In the genomic region with DNA sequence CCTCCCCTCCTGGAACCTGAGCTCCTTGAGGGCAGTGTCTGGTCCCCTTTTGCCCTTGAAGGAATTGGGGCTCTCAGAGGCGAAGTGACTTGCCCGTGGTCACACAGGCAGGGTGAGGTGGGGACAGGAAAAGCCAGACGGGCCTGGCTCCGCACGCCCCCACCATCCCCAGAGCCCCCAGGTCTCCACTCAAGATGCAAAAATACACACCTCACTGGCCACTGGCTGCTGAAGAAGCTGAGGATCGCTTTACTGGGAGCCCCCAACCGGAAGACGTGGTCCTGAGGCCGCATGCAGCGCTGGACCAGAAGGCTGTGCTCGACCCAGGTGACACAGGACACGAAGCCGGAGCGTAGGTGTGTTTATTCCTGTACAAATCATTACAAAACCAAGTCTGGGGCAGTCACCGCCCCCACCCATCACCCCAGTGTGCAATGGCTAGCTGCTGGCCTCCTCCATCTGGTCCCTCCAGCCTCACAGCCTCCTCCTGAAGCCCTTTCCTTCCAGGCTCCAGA, we compare ENCODE assay signal across 16 cellular contexts. TPM values are rescaled to one million over a fixed set of nuclear protein-coding genes. Genes with fewer than 3 reads are reported as not detected.
DNase-seq lines count a peak whose midpoint lies in the region; TF ChIP-seq lines count a peak whose summit lies in the region.
"Had no signal": no experiment of that assay in that cellular context is flagged by ENCODE, and none has a peak within 500 bp of the region (broad histone marks: within the 10 kb centered on the region; RNA-seq: fewer than 3 reads in every experiment).

No MANE protein-coding gene starts in this region.

- no peak for TF ChIP-seq CTCF in GM10248 (IDR thresholded peaks at IDR 0.05; ENCODE audit: control extremely low read depth, extremely low read depth, low read depth, missing control alignments)
- TF ChIP-seq CTCF in fibroblast of lung (conservative IDR thresholded peaks at IDR 0.05 in 1 of 2, IDR thresholded peaks at IDR 0.05 in 1 of 2; ENCODE audit: low read depth in 1 of 2, low read length in 2 of 2) = no peak
- no peak for TF ChIP-seq CTCF in spleen (IDR thresholded peaks at IDR 0.05 in 8 of 11, conservative IDR thresholded peaks at IDR 0.05 in 3 of 11)

- DNase-seq in GM10248 (ENCODE audit: extremely low spot score) (peak; percentile 55), SK-N-MC (ENCODE audit: low read depth, low spot score) (no peak), fibroblast of lung (ENCODE audit: low read depth in 2 of 2) (no peak), spleen (peak; percentile 56), NCI-H1105 (lab: John Stamatoyannopoulos, UW) (no peak), Karpas-422 (no peak), SK-N-DZ (ENCODE audit: low spot score) (no peak)
- DNase-seq: activated CD4-positive, alpha-beta T cell treated with anti-CD3 and anti-CD28 coated beads for 4 hours; activated T-cell treated with anti-CD3 and anti-CD28 coated beads, Interleukin-2, amount 50 U/mL, for 4 hours; amniotic stem cell; CD8-positive, alpha-beta memory T cell; GM23248; KBM-7; stimulated activated CD4-positive, alpha-beta T cell treated with anti-CD3 and anti-CD28 coated beads, Interleukin-1b, Interleukin-23, amount 100 ng/mL, for 48 hours; stimulated activated CD8-positive, alpha-beta memory T cell treated with anti-CD3 and anti-CD28 coated beads, Interleukin-4, amount 100 ng/mL, for 48 hours had no signal

- peaks cover 17% of the 10 kb centered on the region; the same call in 1 of the 2 replicates for H3K36me3 ChIP-seq in SK-N-MC (ENCODE audit: insufficient read depth, low read length)
- H3K36me3 ChIP-seq in fibroblast of lung (ENCODE audit: control insufficient read depth, insufficient read depth, low read length) = peaks cover 19% of the 10 kb centered on the region
- H3K36me3 ChIP-seq in spleen = peaks cover 0 to 72% (median 43%) of the 10 kb centered on the region in 6 donors
- H3K36me3 ChIP-seq in Karpas-422 (ENCODE audit: insufficient read depth, low read length) = peaks cover 11% of the 10 kb centered on the region

- H3K27ac ChIP-seq in SK-N-MC = peak overlapping the region; percentile 62
- no peak overlapping the region for H3K27ac ChIP-seq in fibroblast of lung (ENCODE audit: insufficient read depth, low read length)
- peak overlapping the region in 4 of 8 donors; percentile 13 to 51 (median 44) for H3K27ac ChIP-seq in spleen
- no peak overlapping the region for H3K27ac ChIP-seq in Karpas-422 (ENCODE audit: low read length)
- H3K27ac ChIP-seq: GM23248, vagina had no signal

- H3K27me3 ChIP-seq in fibroblast of lung (ENCODE audit: control insufficient read depth, insufficient read depth, low read length) (no peaks in the 10 kb centered on the region), spleen (replicated peaks in 1 of 7) (no peaks in the 10 kb centered on the region), Karpas-422 (ENCODE audit: low read length) (no peaks in the 10 kb centered on the region)
- H3K27me3 ChIP-seq: vagina had no signal

- H3K4me2 ChIP-seq in fibroblast of lung (ENCODE audit: extremely low read depth, insufficient read depth, low read length) = no peak overlapping the region
- H3K4me2 ChIP-seq in Karpas-422 (ENCODE audit: low read depth, low read length, poor library complexity, severe bottlenecking) = no peak overlapping the region

- H3K4me3 ChIP-seq in SK-N-MC (0 out of 2 replicates have a peak overlapping the region, but pooled peaks have one; percentile 36), fibroblast of lung (replicated peaks in 1 of 4; ENCODE audit: control extremely low read depth in 1 of 4, insufficient read depth in 1 of 4, low read depth in 3 of 4, low read length in 4 of 4) (no peak overlapping the region), spleen (no peak overlapping the region), Karpas-422 (ENCODE audit: low read length) (no peak overlapping the region)
- H3K4me3 ChIP-seq: GM23248, vagina had no signal

- 69 to 76% (median 73%) methylated on average over 15 of the region's 15 CpGs for WGBS in spleen, 5 donors

- H3K4me1 ChIP-seq in fibroblast of lung (ENCODE audit: control insufficient read depth, extremely low read depth, insufficient read depth, low read length) = no peaks in the 10 kb centered on the region
- peaks cover 0 to 58% (median 29%) of the 10 kb centered on the region in 6 donors for H3K4me1 ChIP-seq in spleen
- no peaks in the 10 kb centered on the region for H3K4me1 ChIP-seq in Karpas-422 (ENCODE audit: low read length)
- H3K4me1 ChIP-seq: vagina had no signal

- H3K9ac ChIP-seq in SK-N-MC (ENCODE audit: insufficient read length) (no peak overlapping the region), fibroblast of lung (ENCODE audit: insufficient read depth, low read length) (peak overlapping the region; percentile 2), Karpas-422 (ENCODE audit: low read length) (no peak overlapping the region)
- H3K9ac ChIP-seq: GM23248 had no signal

- H4K20me1 ChIP-seq in fibroblast of lung (ENCODE audit: control insufficient read depth, extremely low read depth, insufficient read depth, low read length) (no peaks in the 10 kb centered on the region), Karpas-422 (ENCODE audit: insufficient read depth, low read depth, low read length) (no peaks in the 10 kb centered on the region)

- CTCF ChIA-PET in GM10248 (lab: Yijun Ruan, JAX) = interaction anchor here (0.8 to 2.8 kb wide), 7 partner anchors 10 to 150 kb away, joined by 3 to 20 read pairs (median 5); a partner anchor contains a TSS

- H3K9me2 ChIP-seq in Karpas-422 (replicated peaks; ENCODE audit: insufficient read depth, low read length) = no peaks in the 10 kb centered on the region

- no peak for TF ChIP-seq POLR2A in spleen (IDR thresholded peaks at IDR 0.05)

- no peaks in the 10 kb centered on the region for H3K9me3 ChIP-seq in SK-N-MC (ENCODE audit: low read depth, low read length)
- H3K9me3 ChIP-seq in fibroblast of lung (ENCODE audit: control insufficient read depth, insufficient read depth, low read depth, low read length) = no peaks in the 10 kb centered on the region
- no peaks in the 10 kb centered on the region for H3K9me3 ChIP-seq in spleen
- H3K9me3 ChIP-seq in Karpas-422 (ENCODE audit: low read length) = no peaks in the 10 kb centered on the region
- H3K9me3 ChIP-seq: vagina had no signal

- H2AFZ ChIP-seq in fibroblast of lung (ENCODE audit: low read length) (no peak overlapping the region), Karpas-422 (ENCODE audit: low read length) (no peak overlapping the region)
- H2AFZ ChIP-seq: GM23248 had no signal

- POLR2A ChIA-PET in GM10248 (lab: Yijun Ruan, JAX) = interaction anchor here (1.2 kb wide), 1 partner anchor 10 kb away, joined by 3 read pairs; no protein-coding TSS in a partner anchor

- intact Hi-C loops in spleen (cut with DNase I; ENCODE audit: low total_unique reads) = no loop called here

- H3K79me2 ChIP-seq in fibroblast of lung (ENCODE audit: control insufficient read depth, insufficient read depth, low read length) = no peaks in the 10 kb centered on the region
- no peaks in the 10 kb centered on the region for H3K79me2 ChIP-seq in Karpas-422 (ENCODE audit: low read length)

RNA-seq across cellular contexts. Expression of a gene that starts 7.6 kb away (rescaled TPM):
- 46.7 and 47.6 TPM in 2 replicates for total RNA-seq in fibroblast of lung
- 73.1 and 80.6 TPM in 2 replicates for polyA plus RNA-seq in fibroblast of lung
- polyA plus RNA-seq in fibroblast of lung (2012) = 139 and 154 TPM in 2 replicates
- polyA minus RNA-seq in fibroblast of lung (ENCODE audit: low replicate concordance) = 75.8 and 109 TPM in 2 replicates
- 10 to 100 TPM; 41.3 to 89.7 (median 59.7) TPM for total RNA-seq in spleen
- 10 to 100 TPM; 47.0 to 97.9 (median 82.7) TPM for polyA plus RNA-seq in spleen
- 1.0 and 32.6 TPM in 2 replicates for total RNA-seq in Karpas-422 (2014; rRNA removed; shearing (Covaris generic); ENCODE audit: low replicate concordance)
- polyA plus RNA-seq in SK-N-DZ (2014; cell fraction: cytosol; rRNA removed) = 61.6 and 106 TPM in 2 replicates
- polyA plus RNA-seq in SK-N-DZ (2014; cell fraction: nucleus; rRNA removed) = 55.2 and 64.2 TPM in 2 replicates

RNA-seq across cellular contexts. Expression of a gene that starts 14.4 kb away (rescaled TPM):
- total RNA-seq in fibroblast of lung = 60.9 and 69.5 TPM in 2 replicates
- polyA plus RNA-seq in fibroblast of lung = 53.3 and 56.0 TPM in 2 replicates
- 74.8 and 76.3 TPM in 2 replicates for polyA plus RNA-seq in fibroblast of lung (2012)
- polyA minus RNA-seq in fibroblast of lung (ENCODE audit: low replicate concordance) = 129 and 139 TPM in 2 replicates
- total RNA-seq in spleen = 100 to 1,000 TPM in 1 of 7 donors, 10 to 100 TPM in 6; 62.5 to 118 (median 75.9) TPM
- 10 to 100 TPM; 29.0 to 68.0 (median 31.7) TPM for polyA plus RNA-seq in spleen
- 21.7 and 55.7 TPM in 2 replicates for total RNA-seq in Karpas-422 (2014; rRNA removed; shearing (Covaris generic); ENCODE audit: low replicate concordance)
- 28.5 and 39.2 TPM in 2 replicates for polyA plus RNA-seq in SK-N-DZ (2014; cell fraction: cytosol; rRNA removed)
- polyA plus RNA-seq in SK-N-DZ (2014; cell fraction: nucleus; rRNA removed) = 30.8 and 39.5 TPM in 2 replicates

RNA-seq across cellular contexts. Expression of a gene that starts 30.6 kb away (rescaled TPM):
- total RNA-seq in fibroblast of lung (11.8 and 30.4 TPM in 2 replicates), spleen (100 to 1,000 TPM; 150 to 334 (median 247) TPM)
- polyA plus RNA-seq in fibroblast of lung (59.0 and 62.7 TPM in 2 replicates), spleen (10 to 100 TPM; 29.2 to 63.1 (median 47.8) TPM)
- polyA plus RNA-seq in fibroblast of lung (2012) = 207 and 223 TPM in 2 replicates
- 246 and 253 TPM in 2 replicates for polyA minus RNA-seq in fibroblast of lung (ENCODE audit: low replicate concordance)
- not detected in 2 replicates for total RNA-seq in Karpas-422 (2014; rRNA removed; shearing (Covaris generic); ENCODE audit: low replicate concordance)
- polyA plus RNA-seq in SK-N-DZ (2014; cell fraction: cytosol; rRNA removed) = 0.74 and 0.76 TPM in 2 replicates
- 0.28 and 0.34 TPM in 2 replicates for polyA plus RNA-seq in SK-N-DZ (2014; cell fraction: nucleus; rRNA removed)

RNA-seq across cellular contexts. Expression of a gene that starts 31.8 kb away (rescaled TPM):
- 28.1 and 32.6 TPM in 2 replicates for total RNA-seq in fibroblast of lung
- polyA plus RNA-seq in fibroblast of lung = 16.4 and 18.4 TPM in 2 replicates
- 24.3 and 33.4 TPM in 2 replicates for polyA plus RNA-seq in fibroblast of lung (2012)
- 33.5 and 37.8 TPM in 2 replicates for polyA minus RNA-seq in fibroblast of lung (ENCODE audit: low replicate concordance)
- total RNA-seq in spleen = 10 to 100 TPM; 48.6 to 92.8 (median 65.8) TPM
- 10 to 100 TPM; 16.0 to 36.7 (median 19.5) TPM for polyA plus RNA-seq in spleen
- total RNA-seq in Karpas-422 (2014; rRNA removed; shearing (Covaris generic); ENCODE audit: low replicate concordance) = 23.5 and 41.6 TPM in 2 replicates
- 28.1 and 28.4 TPM in 2 replicates for polyA plus RNA-seq in SK-N-DZ (2014; cell fraction: cytosol; rRNA removed)
- 18.1 and 19.8 TPM in 2 replicates for polyA plus RNA-seq in SK-N-DZ (2014; cell fraction: nucleus; rRNA removed)

RNA-seq across cellular contexts. Expression of a gene that starts 45.5 kb away (rescaled TPM):
- total RNA-seq in fibroblast of lung (0.77 and 2.5 TPM in 2 replicates), spleen (1 to 10 TPM in 2 of 7 donors, under 1 TPM in 3, not detected in 2; 0.46 to 3.6 (median 0.94) TPM)
- polyA plus RNA-seq in fibroblast of lung (0.84 and 1.9 TPM in 2 replicates), spleen (under 1 TPM; 0.13 to 0.51 (median 0.42) TPM)
- 2.0 and 3.6 TPM in 2 replicates for polyA plus RNA-seq in fibroblast of lung (2012)
- 2.9 TPM in 1 of 2 replicates, not detected in the other for polyA minus RNA-seq in fibroblast of lung (ENCODE audit: low replicate concordance)
- total RNA-seq in Karpas-422 (2014; rRNA removed; shearing (Covaris generic); ENCODE audit: low replicate concordance) = 2.7 and 3.1 TPM in 2 replicates
- polyA plus RNA-seq in SK-N-DZ (2014; cell fraction: cytosol; rRNA removed) = 2.1 and 3.6 TPM in 2 replicates
- 18.2 and 18.8 TPM in 2 replicates for polyA plus RNA-seq in SK-N-DZ (2014; cell fraction: nucleus; rRNA removed)

Comparison
In these comparisons a context has a peak if more than half of its experiments do, and no peak if none do; other contexts are left out.
1. DNase-seq: peak in GM10248 (single experiment) and spleen (single experiment); none in SK-N-MC (single experiment), fibroblast of lung (0 of 2), NCI-H1105 (single experiment), Karpas-422 (single experiment) and SK-N-DZ (single experiment).
2. RNA of a gene that starts 30.6 kb away (total RNA-seq): 150 to 334 TPM in spleen and 11.8 to 30.4 TPM in fibroblast of lung; not detected in Karpas-422; every median in the first group is over 10 times any median in the second.